ENCODE assay signal across 25 cellular contexts in the genomic region with DNA sequence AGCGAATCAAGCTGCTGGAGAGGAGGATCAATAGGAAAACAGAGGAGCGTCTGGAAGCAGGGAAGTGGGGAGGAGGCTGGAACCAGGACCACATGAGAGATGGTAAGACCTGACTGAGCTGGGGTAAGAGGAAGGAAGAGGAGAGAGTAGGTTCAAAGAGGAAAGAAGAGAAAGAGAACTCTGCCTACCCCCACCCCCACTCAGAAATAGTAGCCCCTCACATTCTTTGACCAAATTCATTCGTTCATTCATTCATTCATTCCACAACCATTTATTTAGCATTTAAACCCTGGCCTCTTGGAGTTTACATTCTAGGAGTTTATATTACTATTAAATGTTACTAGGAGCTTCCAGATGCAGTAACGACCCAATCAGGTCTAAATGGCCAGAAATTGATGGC. TPM values are rescaled to one million over a fixed set of nuclear protein-coding genes. Genes with fewer than 3 reads are reported as not detected.
"Had no signal": no experiment of that assay in that cellular context is flagged by ENCODE, and none has a peak within 500 bp of the region (broad histone marks: within the 10 kb centered on the region; RNA-seq: fewer than 3 reads in every experiment).

No MANE protein-coding gene starts in this region.

- DNase-seq: activated CD4-positive, alpha-beta T cell treated with anti-CD3 and anti-CD28 coated beads, Interleukin-2, amount 50 U/mL, for 1 hour; activated CD8-positive, alpha-beta memory T cell treated with anti-CD3 and anti-CD28 coated beads, Interleukin-2, amount 50 U/mL, for 48 hours; activated naive CD4-positive, alpha-beta T cell treated with Interleukin-2 at 50 U/mL for 16 hours; activated naive CD8-positive, alpha-beta T cell treated with anti-CD3 and anti-CD28 coated beads, Interleukin-2, amount 10 ng/mL, durations not matched to agents 7 days and 5 days; amygdala; body of pancreas; endodermal cell; left ventricle myocardium superior; mucosa of descending colon; naive thymus-derived CD4-positive, alpha-beta T cell; ovary; psoas muscle; stimulated activated CD4-positive, alpha-beta T cell treated with anti-CD3 and anti-CD28 coated beads, Interleukin-15, amount 100 ng/mL, for 24 hours; stimulated activated CD4-positive, alpha-beta T cell treated with anti-CD3 and anti-CD28 coated beads, Interleukin-2, amount 100 ng/mL, for 48 hours; stimulated activated naive CD8-positive, alpha-beta T cell treated with anti-CD3 and anti-CD28 coated beads, Interleukin-15, amount 100 ng/mL, for 72 hours; T1000; transverse colon; uterus had no signal

- H3K27me3 ChIP-seq: ovary had no signal

- H3K36me3 ChIP-seq: neural progenitor cell, ovary, suprapubic skin, transverse colon, uterus had no signal

- H3K4me1 ChIP-seq: psoas muscle, uterus had no signal

- ATAC-seq: activated CD4-positive, CD25-positive, alpha-beta regulatory T cell treated with anti-CD3 and anti-CD28 coated beads, Interleukin-2, amount 50 U/mL, for 24 hours; body of pancreas; left ventricle myocardium superior; mucosa of descending colon; naive thymus-derived CD4-positive, alpha-beta T cell; psoas muscle; right cardiac atrium; stimulated activated naive CD8-positive, alpha-beta T cell treated with anti-CD3 and anti-CD28 coated beads, Interleukin-15, amount 100 ng/mL, for 72 hours had no signal

- H3K4me3 ChIP-seq: body of pancreas, mucosa of descending colon, neural progenitor cell, ovary, psoas muscle, skin epidermis, suprapubic skin, transverse colon, uterus had no signal

- H3K9me3 ChIP-seq: body of pancreas, mucosa of descending colon, ovary, psoas muscle, suprapubic skin, transverse colon, uterus had no signal

- H3K4me2 ChIP-seq: neural progenitor cell had no signal

- H3K27ac ChIP-seq: body of pancreas, epithelial cell of prostate, neural progenitor cell, ovary, psoas muscle, suprapubic skin, transverse colon, uterus had no signal

- H2AFZ ChIP-seq: neural progenitor cell had no signal

RNA-seq across cellular contexts. Expression of a gene that starts 15.8 kb away (rescaled TPM):
- total RNA-seq: glomerular endothelial cell had no signal

RNA-seq across cellular contexts. Expression of a gene that starts 26.0 kb away (rescaled TPM):
- total RNA-seq: activated naive CD8-positive, alpha-beta T cell treated with anti-CD3 and anti-CD28 coated beads, Interleukin-2, amount 10 ng/mL, durations not matched to agents 7 days and 5 days; naive thymus-derived CD4-positive, alpha-beta T cell had no signal
